28 cellular contexts compared by ENCODE assay signal in genomic region chr7:120278773-120279172, GRCh38. TPM values are rescaled to one million over a fixed set of nuclear protein-coding genes. Genes with fewer than 3 reads are reported as not detected.
DNase-seq lines count a peak whose midpoint lies in the region; ATAC-seq, FAIRE-seq and TF ChIP-seq lines count a peak whose summit lies in the region.
"Had no signal": no experiment of that assay in that cellular context is flagged by ENCODE, and none has a peak within 500 bp of the region (broad histone marks: within the 10 kb centered on the region; RNA-seq: fewer than 3 reads in every experiment).

No MANE protein-coding gene starts in this region.

- no peak overlapping the region for H2AFZ ChIP-seq in HepG2 (ENCODE audit: low read length)
- H2AFZ ChIP-seq: GM23248 had no signal

- no peaks in the 10 kb centered on the region for H4K20me1 ChIP-seq in HepG2 (ENCODE audit: insufficient read depth, low read length)

- in situ Hi-C loops in G401 (cut with HindIII; ENCODE audit: low sequenced_read_pairs) (no loop called here), HepG2 (cut with HindIII; ENCODE audit: extremely low pct_ligation_motif_present, low pct_unique_long_range_greater_than_20kb) (no loop called here)

- CTCF ChIA-PET in HepG2 (lab: Yijun Ruan, JAX; ENCODE audit: low intra/inter-chr PET ratio, low total read pairs), result no interaction called here

- BruUV-seq in HepG2 (replicated peaks; lab: Mats Ljungman, UMichigan), result no TSS peak

- no peak for TF ChIP-seq RAD21 in HepG2 (CRISPR knock-in tag; IDR thresholded peaks at IDR 0.05)

- no peak overlapping the region for H3K27ac ChIP-seq in HepG2 (ENCODE audit: extremely low read length, insufficient read depth, low read length)
- H3K27ac ChIP-seq: GM23248 had no signal

- no peak for FAIRE-seq in HepG2 (lab: Jason Lieb, UNC)
- FAIRE-seq: GM18507 had no signal

- H3K79me2 ChIP-seq in HepG2 (ENCODE audit: insufficient read depth, low read length), result no peaks in the 10 kb centered on the region

- ATAC-seq in HG02623 (IDR thresholded peaks at IDR 0.05; ENCODE audit: unreplicated experiment), result no peak
- ATAC-seq in HepG2, result no peak
- ATAC-seq: PC-3, Right ventricle myocardium inferior had no signal

- intact Hi-C loops in HepG2 (cut with micrococcal nuclease; ENCODE audit: unreplicated experiment), result loop anchor here (10.0 kb wide), 1 partner anchor 276 kb away; no protein-coding TSS in a partner anchor

- H3K4me3 ChIP-seq in GM08714 (ENCODE audit: low read length) (peak overlapping the region; percentile 38; the same call in 1 of the 2 replicates), HepG2 (replicated peaks in 1 of 3; ENCODE audit: insufficient read depth in 1 of 3, low read depth in 2 of 3, low read length in 3 of 3) (no peak overlapping the region)
- H3K4me3 ChIP-seq: GM23248, MG63 had no signal

- no peak for TF ChIP-seq POLR2A in HepG2 (IDR thresholded peaks at IDR 0.05; ENCODE audit: insufficient read depth in 1 of 2, low read depth in 2 of 2, low read length in 2 of 2)

- H3K36me3 ChIP-seq in HepG2 (replicated peaks in 1 of 2; ENCODE audit: control insufficient read depth in 1 of 2, insufficient read depth in 2 of 2, low read length in 2 of 2), result no peaks in the 10 kb centered on the region
- H3K36me3 ChIP-seq: MG63 had no signal

- peaks cover 0 to 10% of the 10 kb centered on the region in 2 experiments; a peak in 3 of 5 replicates for H3K27me3 ChIP-seq in HepG2 (ENCODE audit: control insufficient read depth in 1 of 2, insufficient read depth in 2 of 2, low read length in 2 of 2)
- H3K27me3 ChIP-seq: MG63 had no signal

- H3K4me2 ChIP-seq in HepG2 (ENCODE audit: low read depth, low read length), result no peak overlapping the region

- TF ChIP-seq CTCF in brain (conservative IDR thresholded peaks at IDR 0.05), result no peak
- no peak for TF ChIP-seq CTCF in HepG2 (CRISPR knock-in tag; IDR thresholded peaks at IDR 0.05)

- no peaks in the 10 kb centered on the region for H3K9me3 ChIP-seq in HepG2 (ENCODE audit: low read length)
- H3K9me3 ChIP-seq: MG63 had no signal

- H3K27ac Mint-ChIP-seq in brain, result no peak overlapping the region
- H3K27ac Mint-ChIP-seq: CD4-positive, alpha-beta memory T cell; T-helper 2 cell treated with Interferon-gamma antibody and Interleukin-4, amounts not matched to agents 5 μg/mL and 100 μg/mL, for 36 hours had no signal

- peak overlapping the region in 4 of 5 experiments; percentile 12 to 78 (median 44) for H3K4me3 Mint-ChIP-seq in brain
- H3K4me3 Mint-ChIP-seq: CD4-positive, alpha-beta memory T cell; T-helper 2 cell treated with Interferon-gamma antibody and Interleukin-4, amounts not matched to agents 5 μg/mL and 100 μg/mL, for 36 hours had no signal

- no peak overlapping the region for H3K9ac ChIP-seq in HepG2 (ENCODE audit: insufficient read depth, low read depth, low read length)
- H3K9ac ChIP-seq: GM23248 had no signal

- 1% methylated on average over 3 of the region's 3 CpGs for WGBS in HepG2 (ENCODE audit: low lambda C conversion rate)

- no peaks in the 10 kb centered on the region for H3K4me1 Mint-ChIP-seq in brain

- H3K4me1 ChIP-seq in HepG2 (ENCODE audit: insufficient read depth, low read length), result no peaks in the 10 kb centered on the region

- peaks cover 22% of the 10 kb centered on the region for H3K27me3 Mint-ChIP-seq in brain
- H3K27me3 Mint-ChIP-seq: CD4-positive, alpha-beta memory T cell had no signal

- H3K9me3 Mint-ChIP-seq in brain, result peaks cover 0 to 15% (median 11%) of the 10 kb centered on the region in 5 experiments
- H3K9me3 Mint-ChIP-seq: H9; T-helper 2 cell treated with Interferon-gamma antibody and Interleukin-4, amounts not matched to agents 5 μg/mL and 100 μg/mL, for 36 hours had no signal

- DNase-seq in G401 (ENCODE audit: low spot score) (peak; percentile 61), NCI-H1930 (lab: John Stamatoyannopoulos, UW) (peak; percentile 42 to 68), medulla oblongata (ENCODE audit: extremely low spot score) (no peak), HepG2 (ENCODE audit: low spot score) (no peak)
- DNase-seq: CD4-positive, alpha-beta memory T cell; COR-L47; DMS53; GDM1; GM23248; H9; IMR-90; KG1; MG63; NCI-H1436; NCI-H187; NCI-H446; NCI-H526 treated with DMSO at 0.1 percent for 48 hours; NK-92 treated with Interleukin-12 subunit alpha and Interleukin-12 subunit beta, amount 100 ng/mL, for 24 hours; PC-3; T-helper 1 cell had no signal

- POLR2A ChIA-PET in HepG2 (lab: Yijun Ruan, JAX), result no interaction called here

- TF ChIP-seq EP300 in HepG2 (IDR thresholded peaks at IDR 0.05; ENCODE audit: low read depth in 2 of 2, low read length in 2 of 2) (no peak), HepG2 (CRISPR knock-in tag; IDR thresholded peaks at IDR 0.05; ENCODE audit: borderline replicate concordance) (no peak)

- peaks cover 8% of the 10 kb centered on the region for H3K36me3 Mint-ChIP-seq in brain
- H3K36me3 Mint-ChIP-seq: CD4-positive, alpha-beta memory T cell had no signal

TF ChIP-seq in HepG2, 621 proteins besides CTCF, POLR2A, EP300 and RAD21:
- TF ChIP-seq ZFP62 (CRISPR knock-in tag; IDR thresholded peaks at IDR 0.05) (no peak), NR2F1 (CRISPR knock-in tag; IDR thresholded peaks at IDR 0.05) (no peak), TERF1 (CRISPR knock-in tag; IDR thresholded peaks at IDR 0.05) (no peak), ZNF678 (CRISPR knock-in tag; IDR thresholded peaks at IDR 0.05) (no peak), MTA1 (CRISPR knock-in tag; IDR thresholded peaks at IDR 0.05; ENCODE audit: borderline replicate concordance) (no peak), HOXA9 (CRISPR knock-in tag; IDR thresholded peaks at IDR 0.05; ENCODE audit: borderline replicate concordance) (no peak), ZNF180 (CRISPR knock-in tag; IDR thresholded peaks at IDR 0.05; ENCODE audit: borderline replicate concordance, low read depth) (no peak), ZNF354B (CRISPR knock-in tag; IDR thresholded peaks at IDR 0.05) (no peak)

RNA-seq across cellular contexts. Expression of gene KCND2, which starts 5.8 kb away (rescaled TPM):
- not detected in 2 replicates for total RNA-seq in G401 (2014; rRNA removed; shearing (Covaris generic))
- polyA plus RNA-seq in brain (ENCODE audit: insufficient read depth, low read depth, low replicate concordance) (0.87 TPM), HepG2 (2011; rRNA removed) (not detected in 2 replicates)
- total RNA-seq in HepG2 (2016; rRNA removed; fragmentation: Illumina TruSeq; extraction: Trizol), result not detected in 2 replicates
- not detected in 2 replicates for total RNA-seq in HepG2 (2016; cell fraction: cytosol; rRNA removed; fragmentation: Illumina TruSeq; extraction: Trizol; ENCODE audit: low read depth)
- not detected in 2 replicates for total RNA-seq in HepG2 (2016; cell fraction: insoluble cytoplasmic fraction; rRNA removed; fragmentation: Illumina TruSeq; extraction: Trizol)
- total RNA-seq in HepG2 (2016; cell fraction: membrane; rRNA removed; fragmentation: Illumina TruSeq; extraction: Trizol), result not detected in 2 replicates
- total RNA-seq in HepG2 (2016; cell fraction: nucleus; rRNA removed; fragmentation: Illumina TruSeq; extraction: Trizol), result not detected in 2 replicates
- not detected in 2 replicates for polyA plus RNA-seq in HepG2 (2011; cell fraction: cytosol; rRNA removed)
- polyA plus RNA-seq in HepG2 (2011; cell fraction: nucleus; rRNA removed), result not detected in 2 replicates
- not detected in 2 replicates for polyA plus RNA-seq in HepG2 (2012)
- not detected in 2 replicates for polyA plus RNA-seq in HepG2 (2016; cell fraction: cytosol; fragmentation: Illumina TruSeq; extraction: Trizol; ENCODE audit: low read depth)
- polyA plus RNA-seq in HepG2 (2016; cell fraction: insoluble cytoplasmic fraction; fragmentation: Illumina TruSeq; extraction: Trizol; ENCODE audit: low read depth), result not detected in 2 replicates
- polyA plus RNA-seq in HepG2 (2016; cell fraction: membrane; fragmentation: Illumina TruSeq; extraction: Trizol; ENCODE audit: low read depth), result not detected in 2 replicates
- not detected in 2 replicates for polyA plus RNA-seq in HepG2 (2016; cell fraction: nucleus; fragmentation: Illumina TruSeq; extraction: Trizol; ENCODE audit: insufficient read depth, low read depth)
- polyA minus RNA-seq in HepG2 (2011; rRNA and poly(A)+ RNA removed; ENCODE audit: low replicate concordance), result 0.07 TPM in 1 of 2 replicates, not detected in the other
- not detected in 2 replicates for polyA minus RNA-seq in HepG2 (2011; cell fraction: cytosol; rRNA and poly(A)+ RNA removed)
- polyA minus RNA-seq in HepG2 (2011; cell fraction: nucleus; rRNA and poly(A)+ RNA removed), result not detected in 2 replicates
- total RNA-seq: A673; CD4-positive, alpha-beta memory T cell; Right ventricle myocardium inferior; RPMI7951 had no signal
- polyA plus RNA-seq: CD4-positive, alpha-beta memory T cell; IMR-90 had no signal

Comparison
In these comparisons a context has a peak if more than half of its experiments do, and no peak if none do; other contexts are left out.
1. DNase-seq: peak in G401 (single experiment) and NCI-H1930 (2 of 2); none in medulla oblongata (single experiment) and HepG2 (single experiment).